Comparison of ENCODE assay signal across 7 cellular contexts in genomic region chr17:62510247-62510819, GRCh38. TPM values are rescaled to one million over a fixed set of nuclear protein-coding genes. Genes with fewer than 3 reads are reported as not detected.
A peak's percentile ranks its signal among the peaks of the same experiment; 100 is the strongest.
DNase-seq lines count a peak whose midpoint lies in the region; ATAC-seq and TF ChIP-seq lines count a peak whose summit lies in the region.
"Not testable (repeated sequence)": the region's sequence is repeated elsewhere in the genome, so short reads cannot be mapped to it uniquely, and the experiment has no call there.

No MANE protein-coding gene starts in this region.

- not testable (repeated sequence) for H3K4me3 Mint-ChIP-seq in activated T-cell treated with anti-CD3 and anti-CD28 coated beads, Interleukin-2, amount 50 U/mL, for 72 hours; memory B cell

- TF ChIP-seq RAD21 in IMR-90 (IDR thresholded peaks at IDR 0.05; ENCODE audit: low read length): not testable (repeated sequence)

- in situ Hi-C loops in IMR-90 (cut with MboI; ENCODE audit: low sequenced_read_pairs): not testable (repeated sequence)

- H2BK5ac ChIP-seq in IMR-90 (ENCODE audit: low read depth, low read length, poor library complexity, severe bottlenecking): not testable (repeated sequence)

- H2AFZ ChIP-seq in IMR-90 (replicated peaks; ENCODE audit: low read length, poor library complexity): not testable (repeated sequence)

- not testable (repeated sequence) for H3K9me3 ChIP-seq in IMR-90 (ENCODE audit: control insufficient read depth, insufficient read depth, low read length); adrenal gland (replicated peaks in 1 of 3)

- H3K4me1 Mint-ChIP-seq in activated T-cell treated with anti-CD3 and anti-CD28 coated beads, Interleukin-2, amount 50 U/mL, for 72 hours (ENCODE audit: low read depth): peaks cover 30% of the 10 kb centered on the region
- H3K4me1 Mint-ChIP-seq in memory B cell: peaks cover 15% of the 10 kb centered on the region

- not testable (repeated sequence) for H2BK120ac ChIP-seq in IMR-90 (ENCODE audit: low read depth, low read length)

- not testable (repeated sequence) for H2BK15ac ChIP-seq in IMR-90 (ENCODE audit: low read depth, low read length)

- peaks cover 56% of the 10 kb centered on the region for H4K20me1 ChIP-seq in IMR-90 (ENCODE audit: insufficient read depth, low read length)

- POLR2A ChIA-PET in IMR-90 (lab: Charles Lee; ENCODE audit: unreplicated experiment): not testable (repeated sequence)

- not testable (repeated sequence) for H2AK9ac ChIP-seq in IMR-90 (replicated peaks; ENCODE audit: low read depth, low read length, poor library complexity)

- H3K4me3 ChIP-seq in IMR-90 (ENCODE audit: insufficient read depth, low read depth, low read length); adrenal gland: not testable (repeated sequence)

- not testable (repeated sequence) for TF ChIP-seq POLR2A in IMR-90 (IDR thresholded peaks at IDR 0.05; ENCODE audit: low read depth, low read length); adrenal gland (IDR thresholded peaks at IDR 0.05)

- intact Hi-C loops in IMR-90 (cut with micrococcal nuclease); adrenal gland (cut with DNase I): not testable (repeated sequence)

- not testable (repeated sequence) for H2AK5ac ChIP-seq in IMR-90 (ENCODE audit: low read depth, low read length)

- H4K91ac ChIP-seq in IMR-90 (ENCODE audit: insufficient read depth, low read depth, low read length): not testable (repeated sequence)

- not testable (repeated sequence) for H3K56ac ChIP-seq in IMR-90 (ENCODE audit: extremely low read depth, insufficient read depth, low read length)

- not testable (repeated sequence) for H3K9me3 Mint-ChIP-seq in activated T-cell treated with anti-CD3 and anti-CD28 coated beads, Interleukin-2, amount 50 U/mL, for 72 hours; memory B cell

- H3K18ac ChIP-seq in IMR-90 (ENCODE audit: low read depth, low read length): not testable (repeated sequence)

- not testable (repeated sequence) for BruUV-seq in IMR-90 (replicated peaks; lab: Mats Ljungman, UMichigan)

- H3K79me1 ChIP-seq in IMR-90 (ENCODE audit: low read depth in 1 of 2, low read length in 2 of 2): peaks cover 4 to 48% of the 10 kb centered on the region in 2 experiments; a peak in 3 of 4 replicates

- not testable (repeated sequence) for H3K4ac ChIP-seq in IMR-90 (ENCODE audit: low read depth, low read length)

- H3K4me2 ChIP-seq in IMR-90 (ENCODE audit: low read depth, low read length): not testable (repeated sequence)

- not testable (repeated sequence) for H3K4me1 ChIP-seq in IMR-90 (ENCODE audit: control insufficient read depth, insufficient read depth, low read length)
- peaks cover 9 to 24% of the 10 kb centered on the region in 2 donors for H3K4me1 ChIP-seq in adrenal gland (replicated peaks in 1 of 2)

- H4K5ac ChIP-seq in IMR-90 (ENCODE audit: low read depth, low read length): not testable (repeated sequence)

- not testable (repeated sequence) for H3K9me1 ChIP-seq in IMR-90 (ENCODE audit: insufficient read depth, low read length)

- H3K27ac Mint-ChIP-seq in activated T-cell treated with anti-CD3 and anti-CD28 coated beads, Interleukin-2, amount 50 U/mL, for 72 hours: not testable (repeated sequence)
- peak overlapping the region; percentile 51 for H3K27ac Mint-ChIP-seq in memory B cell

- peak; percentile 1 for DNase-seq in IMR-90
- DNase-seq in activated T-cell treated with anti-CD3 and anti-CD28 coated beads, Interleukin-2, amount 50 U/mL, for 72 hours; adrenal gland; epithelial cell of prostate (ENCODE audit: low read depth, low spot score); memory B cell (ENCODE audit: low spot score in 2 of 2): not testable (repeated sequence)
- DNase-seq in renal cortical epithelial cell (ENCODE audit: low read depth): peak; percentile 3

- TF ChIP-seq CTCF in IMR-90 (conservative IDR thresholded peaks at IDR 0.05; ENCODE audit: low read depth, low read length); adrenal gland (IDR thresholded peaks at IDR 0.05): not testable (repeated sequence)

- H3K9ac ChIP-seq in IMR-90 (ENCODE audit: low read depth, low read length): not testable (repeated sequence)

- ATAC-seq in IMR-90 (ENCODE audit: low read depth); memory B cell (ENCODE audit: low read depth): not testable (repeated sequence)
- ATAC-seq in activated CD4-positive, CD25-positive, alpha-beta regulatory T cell treated with anti-CD3 and anti-CD28 coated beads, Interleukin-2, amount 50 U/mL, for 24 hours: peak; percentile 68 to 73
- ATAC-seq in activated T-cell treated with anti-CD3 and anti-CD28 coated beads, Interleukin-2, amount 50 U/mL, for 72 hours (replicated peaks in 1 of 2): peak; percentile 81 to 82

- not testable (repeated sequence) for H3K27ac ChIP-seq in IMR-90 (ENCODE audit: insufficient read depth, low read length)
- H3K27ac ChIP-seq in adrenal gland (peak overlapping the region in 3 of 5 donors; percentile 45 to 62 (median 60)), epithelial cell of prostate (peak overlapping the region; percentile 23)

- H2BK20ac ChIP-seq in IMR-90 (ENCODE audit: low read depth, low read length): not testable (repeated sequence)

- H3K36me3 Mint-ChIP-seq in activated T-cell treated with anti-CD3 and anti-CD28 coated beads, Interleukin-2, amount 50 U/mL, for 72 hours (ENCODE audit: insufficient read depth in 2 of 2): not testable (repeated sequence)
- peaks cover 14% of the 10 kb centered on the region for H3K36me3 Mint-ChIP-seq in memory B cell

- H3K27me3 Mint-ChIP-seq in activated T-cell treated with anti-CD3 and anti-CD28 coated beads, Interleukin-2, amount 50 U/mL, for 72 hours (ENCODE audit: low read depth); memory B cell: not testable (repeated sequence)

- H3K36me3 ChIP-seq in IMR-90 (ENCODE audit: control insufficient read depth, insufficient read depth, low read length); adrenal gland (replicated peaks in 1 of 2): not testable (repeated sequence)

- not testable (repeated sequence) for H3K23ac ChIP-seq in IMR-90 (ENCODE audit: low read depth, low read length)

- not testable (repeated sequence) for H3K14ac ChIP-seq in IMR-90 (replicated peaks; ENCODE audit: low read depth, low read length)

- dilution Hi-C loops in IMR-90 (cut with HindIII; ENCODE audit: low sequenced_read_pairs, unreplicated experiment): not testable (repeated sequence)

- H3K27me3 ChIP-seq in IMR-90 (ENCODE audit: control insufficient read depth, insufficient read depth, low read length); adrenal gland: not testable (repeated sequence)

- CTCF ChIA-PET in IMR-90 (lab: Yijun Ruan, JAX): not testable (repeated sequence)

- not testable (repeated sequence) for H4K8ac ChIP-seq in IMR-90 (ENCODE audit: low read depth in 2 of 2, low read length in 2 of 2)

- no CpG with 5 or more reads among the region's 3 CpGs for WGBS in IMR-90 (ENCODE audit: extremely low coverage in 2 of 2, insufficient read length in 1 of 2), 2 experiments
- WGBS in adrenal gland, 4 donors: 82 to 95% (median 90%) methylated on average over 2 to 3 of the region's 3 CpGs

RNA-seq across cellular contexts. Expression of gene TLK2, which starts 31.7 kb away (rescaled TPM):
- total RNA-seq in IMR-90 (2012; rRNA removed): 35.7 and 42.2 TPM in 2 replicates
- 34.2 and 39.4 TPM in 2 replicates for polyA plus RNA-seq in IMR-90 (2012; rRNA removed)
- polyA plus RNA-seq in IMR-90 (2012; cell fraction: cytosol; rRNA removed): 12.8 and 13.6 TPM in 2 replicates
- polyA plus RNA-seq in IMR-90 (2012; cell fraction: nucleus; rRNA removed; ENCODE audit: low replicate concordance): 6.6 and 45.8 TPM in 2 replicates
- 10 to 100 TPM; 46.6 to 47.6 TPM for total RNA-seq in activated T-cell treated with anti-CD3 and anti-CD28 coated beads, Interleukin-2, amount 50 U/mL, for 72 hours
- total RNA-seq in adrenal gland: 10 to 100 TPM; 18.2 to 37.7 (median 31.2) TPM
- polyA plus RNA-seq in adrenal gland: 10 to 100 TPM; 13.2 to 55.9 (median 13.6) TPM
- 43.2 and 85.4 TPM in 2 replicates for total RNA-seq in renal cortical epithelial cell
